Comparison of ENCODE assay signal across 1 cellular context in the genomic region with DNA sequence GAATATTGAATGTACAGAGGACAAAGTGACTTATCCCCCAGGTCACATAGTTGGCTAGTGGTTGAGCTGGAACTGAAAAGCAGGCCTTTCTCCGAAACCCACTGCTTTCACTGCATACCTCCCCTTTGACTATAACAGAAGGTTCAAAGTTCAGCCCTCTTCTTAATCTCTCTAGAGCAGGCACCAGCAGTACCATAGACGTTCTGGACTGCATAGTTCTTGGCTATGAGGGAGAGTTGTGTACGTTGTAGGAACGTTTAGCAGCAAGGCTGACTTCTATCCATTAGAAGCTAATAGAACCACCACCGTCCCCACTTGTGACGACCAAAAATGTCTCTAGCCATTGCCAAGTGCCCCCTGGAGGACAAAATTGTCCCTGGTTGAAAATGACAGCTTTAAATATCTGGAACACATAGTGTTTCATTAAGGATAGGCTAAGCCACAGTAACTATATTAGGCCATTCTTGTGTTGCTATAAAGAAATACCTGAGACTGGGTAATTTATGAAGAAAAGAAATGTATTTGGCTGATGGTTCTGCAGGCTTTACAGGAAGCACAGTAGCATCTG.
TF ChIP-seq lines count a peak whose summit lies in the region.

No MANE protein-coding gene starts in this region.

TF ChIP-seq in H1, 55 proteins besides CTCF, POLR2A, EP300 and RAD21:
- no peak for TF ChIP-seq POU5F1 (IDR thresholded peaks at IDR 0.05; ENCODE audit: low read depth, low read length)
- no peak for TF ChIP-seq TAF1 (IDR thresholded peaks at IDR 0.05; ENCODE audit: low read depth, low read length)
- TF ChIP-seq EGR1 (IDR thresholded peaks at IDR 0.05; ENCODE audit: borderline replicate concordance, low read depth, low read length), result no peak
- no peak for TF ChIP-seq NANOG (IDR thresholded peaks at IDR 0.05; ENCODE audit: insufficient read depth, low read depth, low read length, poor library complexity, severe bottlenecking)
- no peak for TF ChIP-seq YY1 (IDR thresholded peaks at IDR 0.05; ENCODE audit: low read depth, low read length)
- no peak for TF ChIP-seq RXRA (IDR thresholded peaks at IDR 0.05; ENCODE audit: insufficient read depth, low read depth, low read length)
- no peak for TF ChIP-seq CHD1 (IDR thresholded peaks at IDR 0.05; ENCODE audit: low read depth, low read length)
- no peak for TF ChIP-seq CBX8 (IDR thresholded peaks at IDR 0.05; ENCODE audit: borderline replicate concordance, low read depth, low read length)
- no peak for TF ChIP-seq CBX5 (IDR thresholded peaks at IDR 0.05; ENCODE audit: low read depth, low read length)
- TF ChIP-seq, protein P1, sequence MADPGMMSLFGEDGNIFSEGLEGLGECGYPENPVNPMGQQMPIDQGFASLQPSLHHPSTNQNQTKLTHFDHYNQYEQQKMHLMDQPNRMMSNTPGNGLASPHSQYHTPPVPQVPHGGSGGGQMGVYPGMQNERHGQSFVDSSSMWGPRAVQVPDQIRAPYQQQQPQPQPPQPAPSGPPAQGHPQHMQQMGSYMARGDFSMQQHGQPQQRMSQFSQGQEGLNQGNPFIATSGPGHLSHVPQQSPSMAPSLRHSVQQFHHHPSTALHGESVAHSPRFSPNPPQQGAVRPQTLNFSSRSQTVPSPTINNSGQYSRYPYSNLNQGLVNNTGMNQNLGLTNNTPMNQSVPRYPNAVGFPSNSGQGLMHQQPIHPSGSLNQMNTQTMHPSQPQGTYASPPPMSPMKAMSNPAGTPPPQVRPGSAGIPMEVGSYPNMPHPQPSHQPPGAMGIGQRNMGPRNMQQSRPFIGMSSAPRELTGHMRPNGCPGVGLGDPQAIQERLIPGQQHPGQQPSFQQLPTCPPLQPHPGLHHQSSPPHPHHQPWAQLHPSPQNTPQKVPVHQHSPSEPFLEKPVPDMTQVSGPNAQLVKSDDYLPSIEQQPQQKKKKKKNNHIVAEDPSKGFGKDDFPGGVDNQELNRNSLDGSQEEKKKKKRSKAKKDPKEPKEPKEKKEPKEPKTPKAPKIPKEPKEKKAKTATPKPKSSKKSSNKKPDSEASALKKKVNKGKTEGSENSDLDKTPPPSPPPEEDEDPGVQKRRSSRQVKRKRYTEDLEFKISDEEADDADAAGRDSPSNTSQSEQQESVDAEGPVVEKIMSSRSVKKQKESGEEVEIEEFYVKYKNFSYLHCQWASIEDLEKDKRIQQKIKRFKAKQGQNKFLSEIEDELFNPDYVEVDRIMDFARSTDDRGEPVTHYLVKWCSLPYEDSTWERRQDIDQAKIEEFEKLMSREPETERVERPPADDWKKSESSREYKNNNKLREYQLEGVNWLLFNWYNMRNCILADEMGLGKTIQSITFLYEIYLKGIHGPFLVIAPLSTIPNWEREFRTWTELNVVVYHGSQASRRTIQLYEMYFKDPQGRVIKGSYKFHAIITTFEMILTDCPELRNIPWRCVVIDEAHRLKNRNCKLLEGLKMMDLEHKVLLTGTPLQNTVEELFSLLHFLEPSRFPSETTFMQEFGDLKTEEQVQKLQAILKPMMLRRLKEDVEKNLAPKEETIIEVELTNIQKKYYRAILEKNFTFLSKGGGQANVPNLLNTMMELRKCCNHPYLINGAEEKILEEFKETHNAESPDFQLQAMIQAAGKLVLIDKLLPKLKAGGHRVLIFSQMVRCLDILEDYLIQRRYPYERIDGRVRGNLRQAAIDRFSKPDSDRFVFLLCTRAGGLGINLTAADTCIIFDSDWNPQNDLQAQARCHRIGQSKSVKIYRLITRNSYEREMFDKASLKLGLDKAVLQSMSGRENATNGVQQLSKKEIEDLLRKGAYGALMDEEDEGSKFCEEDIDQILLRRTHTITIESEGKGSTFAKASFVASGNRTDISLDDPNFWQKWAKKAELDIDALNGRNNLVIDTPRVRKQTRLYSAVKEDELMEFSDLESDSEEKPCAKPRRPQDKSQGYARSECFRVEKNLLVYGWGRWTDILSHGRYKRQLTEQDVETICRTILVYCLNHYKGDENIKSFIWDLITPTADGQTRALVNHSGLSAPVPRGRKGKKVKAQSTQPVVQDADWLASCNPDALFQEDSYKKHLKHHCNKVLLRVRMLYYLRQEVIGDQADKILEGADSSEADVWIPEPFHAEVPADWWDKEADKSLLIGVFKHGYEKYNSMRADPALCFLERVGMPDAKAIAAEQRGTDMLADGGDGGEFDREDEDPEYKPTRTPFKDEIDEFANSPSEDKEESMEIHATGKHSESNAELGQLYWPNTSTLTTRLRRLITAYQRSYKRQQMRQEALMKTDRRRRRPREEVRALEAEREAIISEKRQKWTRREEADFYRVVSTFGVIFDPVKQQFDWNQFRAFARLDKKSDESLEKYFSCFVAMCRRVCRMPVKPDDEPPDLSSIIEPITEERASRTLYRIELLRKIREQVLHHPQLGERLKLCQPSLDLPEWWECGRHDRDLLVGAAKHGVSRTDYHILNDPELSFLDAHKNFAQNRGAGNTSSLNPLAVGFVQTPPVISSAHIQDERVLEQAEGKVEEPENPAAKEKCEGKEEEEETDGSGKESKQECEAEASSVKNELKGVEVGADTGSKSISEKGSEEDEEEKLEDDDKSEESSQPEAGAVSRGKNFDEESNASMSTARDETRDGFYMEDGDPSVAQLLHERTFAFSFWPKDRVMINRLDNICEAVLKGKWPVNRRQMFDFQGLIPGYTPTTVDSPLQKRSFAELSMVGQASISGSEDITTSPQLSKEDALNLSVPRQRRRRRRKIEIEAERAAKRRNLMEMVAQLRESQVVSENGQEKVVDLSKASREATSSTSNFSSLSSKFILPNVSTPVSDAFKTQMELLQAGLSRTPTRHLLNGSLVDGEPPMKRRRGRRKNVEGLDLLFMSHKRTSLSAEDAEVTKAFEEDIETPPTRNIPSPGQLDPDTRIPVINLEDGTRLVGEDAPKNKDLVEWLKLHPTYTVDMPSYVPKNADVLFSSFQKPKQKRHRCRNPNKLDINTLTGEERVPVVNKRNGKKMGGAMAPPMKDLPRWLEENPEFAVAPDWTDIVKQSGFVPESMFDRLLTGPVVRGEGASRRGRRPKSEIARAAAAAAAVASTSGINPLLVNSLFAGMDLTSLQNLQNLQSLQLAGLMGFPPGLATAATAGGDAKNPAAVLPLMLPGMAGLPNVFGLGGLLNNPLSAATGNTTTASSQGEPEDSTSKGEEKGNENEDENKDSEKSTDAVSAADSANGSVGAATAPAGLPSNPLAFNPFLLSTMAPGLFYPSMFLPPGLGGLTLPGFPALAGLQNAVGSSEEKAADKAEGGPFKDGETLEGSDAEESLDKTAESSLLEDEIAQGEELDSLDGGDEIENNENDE (IDR thresholded peaks at IDR 0.05; ENCODE audit: insufficient replicate concordance, low read length), result no peak
- TF ChIP-seq CEBPB (IDR thresholded peaks at IDR 0.05; ENCODE audit: low read depth, low read length), result no peak
- no peak for TF ChIP-seq JUND (IDR thresholded peaks at IDR 0.05; ENCODE audit: low read length)
- TF ChIP-seq BRCA1 (IDR thresholded peaks at IDR 0.05; ENCODE audit: low read depth, low read length), result no peak
- no peak for TF ChIP-seq JUN (IDR thresholded peaks at IDR 0.05; ENCODE audit: low read depth, low read length)
- TF ChIP-seq, protein P2, sequence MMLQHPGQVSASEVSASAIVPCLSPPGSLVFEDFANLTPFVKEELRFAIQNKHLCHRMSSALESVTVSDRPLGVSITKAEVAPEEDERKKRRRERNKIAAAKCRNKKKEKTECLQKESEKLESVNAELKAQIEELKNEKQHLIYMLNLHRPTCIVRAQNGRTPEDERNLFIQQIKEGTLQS (IDR thresholded peaks at IDR 0.05; ENCODE audit: insufficient read depth, low read depth, low read length), result no peak
- no peak for TF ChIP-seq BCL11A (IDR thresholded peaks at IDR 0.05; ENCODE audit: low read depth in 2 of 2, low read length in 2 of 2)
- no peak for TF ChIP-seq SIRT6 (IDR thresholded peaks at IDR 0.05; ENCODE audit: low read length)
- TF ChIP-seq, protein P3, sequence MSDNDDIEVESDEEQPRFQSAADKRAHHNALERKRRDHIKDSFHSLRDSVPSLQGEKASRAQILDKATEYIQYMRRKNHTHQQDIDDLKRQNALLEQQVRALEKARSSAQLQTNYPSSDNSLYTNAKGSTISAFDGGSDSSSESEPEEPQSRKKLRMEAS (IDR thresholded peaks at IDR 0.05), result no peak
- no peak for TF ChIP-seq SAP30 (IDR thresholded peaks at IDR 0.05; ENCODE audit: insufficient read depth, insufficient replicate concordance, low read length)
- no peak for TF ChIP-seq FOSL1 (IDR thresholded peaks at IDR 0.05; ENCODE audit: insufficient read depth, low read depth, low read length)
